ENCODE assay signal across 14 cellular contexts in genomic region chr3:16589867-16590624, GRCh38. TPM values are rescaled to one million over a fixed set of nuclear protein-coding genes. Genes with fewer than 3 reads are reported as not detected.
DNase-seq lines count a peak whose midpoint lies in the region; ATAC-seq lines count a peak whose summit lies in the region.
"Had no signal": no experiment of that assay in that cellular context is flagged by ENCODE, and none has a peak within 500 bp of the region (broad histone marks: within the 10 kb centered on the region; RNA-seq: fewer than 3 reads in every experiment).

No MANE protein-coding gene starts in this region.

- no peaks in the 10 kb centered on the region for H3K9me3 Mint-ChIP-seq in activated T-cell treated with anti-CD3 and anti-CD28 coated beads, Interleukin-2, amount 50 U/mL, for 4 hours
- H3K9me3 Mint-ChIP-seq in stimulated activated naive B cell treated with anti-CD40 and anti-IgM and Interleukin-4, amounts not matched to agents 10 μg/mL and 1 μg/mL and 100 μg/mL, for 72 hours = no peaks in the 10 kb centered on the region
- H3K9me3 Mint-ChIP-seq: IgD-negative memory B cell; T-helper 1 cell treated with Interleukin-12 subunit alpha and Interleukin-12 subunit beta and Interleukin-4 antibody, amounts not matched to agents 30 μg/mL and 1 μg/mL, for 36 hours had no signal

- H3K4me3 Mint-ChIP-seq in activated T-cell treated with anti-CD3 and anti-CD28 coated beads, Interleukin-2, amount 50 U/mL, for 4 hours = no peak overlapping the region
- H3K4me3 Mint-ChIP-seq in stimulated activated naive B cell treated with anti-CD40 and anti-IgM and Interleukin-4, amounts not matched to agents 10 μg/mL and 1 μg/mL and 100 μg/mL, for 72 hours = peak overlapping the region; percentile 32 to 48
- H3K4me3 Mint-ChIP-seq: T-helper 1 cell treated with Interleukin-12 subunit alpha and Interleukin-12 subunit beta and Interleukin-4 antibody, amounts not matched to agents 30 μg/mL and 1 μg/mL, for 36 hours had no signal

- DNase-seq in activated T-cell treated with anti-CD3 and anti-CD28 coated beads, Interleukin-2, amount 50 U/mL, for 4 hours = no peak
- DNase-seq in activated T-cell treated with anti-CD3 and anti-CD28 coated beads, Interleukin-2, amount 50 U/mL, for 48 hours = no peak
- no peak for DNase-seq in stimulated activated naive B cell treated with anti-CD40 and anti-IgM and Interleukin-4, amounts not matched to agents 10 μg/mL and 1 μg/mL and 100 μg/mL, for 72 hours
- DNase-seq in stimulated activated CD4-positive, alpha-beta T cell treated with anti-CD3 and anti-CD28 coated beads, Interleukin-1b, Interleukin-23, amount 100 ng/mL, for 48 hours = no peak
- DNase-seq in stimulated activated CD4-positive, alpha-beta T cell treated with anti-CD3 and anti-CD28 coated beads, Interleukin-12 subunit alpha, Interleukin-12 subunit beta, amount 100 ng/mL, for 4 hours = no peak
- no peak for DNase-seq in GDM1 (lab: John Stamatoyannopoulos, UW)
- DNase-seq: cortex of kidney, head of caudate nucleus, NCI-H526, small intestine had no signal

- H3K27ac Mint-ChIP-seq in stimulated activated naive B cell treated with anti-CD40 and anti-IgM and Interleukin-4, amounts not matched to agents 10 μg/mL and 1 μg/mL and 100 μg/mL, for 72 hours = peak overlapping the region; percentile 79
- H3K27ac Mint-ChIP-seq: IgD-negative memory B cell; T-helper 1 cell treated with Interleukin-12 subunit alpha and Interleukin-12 subunit beta and Interleukin-4 antibody, amounts not matched to agents 30 μg/mL and 1 μg/mL, for 36 hours had no signal

- ATAC-seq in activated T-cell treated with anti-CD3 and anti-CD28 coated beads, Interleukin-2, amount 50 U/mL, for 4 hours = peak; percentile 70 to 78
- ATAC-seq in GM21737 (IDR thresholded peaks at IDR 0.05; ENCODE audit: unreplicated experiment) = peak; percentile 92
- peak; percentile 99 for ATAC-seq in HG03342 (IDR thresholded peaks at IDR 0.05; ENCODE audit: unreplicated experiment)
- peak; percentile 98 for ATAC-seq in stimulated activated naive B cell treated with anti-CD40 and anti-IgM and Interleukin-4, amounts not matched to agents 10 μg/mL and 1 μg/mL and 100 μg/mL, for 72 hours (replicated peaks)

- peaks cover 9% of the 10 kb centered on the region for H3K4me1 Mint-ChIP-seq in activated T-cell treated with anti-CD3 and anti-CD28 coated beads, Interleukin-2, amount 50 U/mL, for 4 hours (ENCODE audit: low read depth)
- peaks cover 9 to 25% of the 10 kb centered on the region in 2 donors for H3K4me1 Mint-ChIP-seq in stimulated activated naive B cell treated with anti-CD40 and anti-IgM and Interleukin-4, amounts not matched to agents 10 μg/mL and 1 μg/mL and 100 μg/mL, for 72 hours

- H3K36me3 Mint-ChIP-seq in activated T-cell treated with anti-CD3 and anti-CD28 coated beads, Interleukin-2, amount 50 U/mL, for 4 hours (ENCODE audit: insufficient read depth) = no peaks in the 10 kb centered on the region
- H3K36me3 Mint-ChIP-seq in stimulated activated naive B cell treated with anti-CD40 and anti-IgM and Interleukin-4, amounts not matched to agents 10 μg/mL and 1 μg/mL and 100 μg/mL, for 72 hours = no peaks in the 10 kb centered on the region
- H3K36me3 Mint-ChIP-seq: IgD-negative memory B cell had no signal

- peaks cover 4% of the 10 kb centered on the region for H3K27me3 Mint-ChIP-seq in activated T-cell treated with anti-CD3 and anti-CD28 coated beads, Interleukin-2, amount 50 U/mL, for 4 hours (ENCODE audit: low read depth)
- H3K27me3 Mint-ChIP-seq in stimulated activated naive B cell treated with anti-CD40 and anti-IgM and Interleukin-4, amounts not matched to agents 10 μg/mL and 1 μg/mL and 100 μg/mL, for 72 hours = no peaks in the 10 kb centered on the region
- H3K27me3 Mint-ChIP-seq: IgD-negative memory B cell had no signal

RNA-seq across cellular contexts. Expression of gene DAZL, which starts 15.2 kb away (rescaled TPM):
- under 1 TPM; 0.08 TPM for total RNA-seq in activated T-cell treated with anti-CD3 and anti-CD28 coated beads, Interleukin-2, amount 50 U/mL, for 4 hours
